ENCODE assay signal across 1 cellular context in genomic region chr4:85732124-85732523, GRCh38.
TF ChIP-seq lines count a peak whose summit lies in the region.

No MANE protein-coding gene starts in this region.

TF ChIP-seq in HepG2, 621 proteins besides CTCF, POLR2A, EP300 and RAD21 (continued from another document):
- TF ChIP-seq ZBED4 (CRISPR knock-in tag; IDR thresholded peaks at IDR 0.05; ENCODE audit: borderline replicate concordance), result no peak
